2 cellular contexts compared by ENCODE assay signal in genomic region chr3:153215971-153216370, GRCh38.
TF ChIP-seq lines count a peak whose summit lies in the region.

No MANE protein-coding gene starts in this region.

TF ChIP-seq in A549, 52 proteins besides CTCF, POLR2A, EP300 and RAD21:
- TF ChIP-seq CHD2 (IDR thresholded peaks at IDR 0.05; ENCODE audit: low read length, partially characterized antibody) = no peak
- no peak for TF ChIP-seq SMC3 (IDR thresholded peaks at IDR 0.05)
- no peak for TF ChIP-seq HMGXB4 (CRISPR knock-in tag; IDR thresholded peaks at IDR 0.05; ENCODE audit: borderline replicate concordance)
- TF ChIP-seq USF2 (IDR thresholded peaks at IDR 0.05) = no peak
- no peak for TF ChIP-seq JUNB (IDR thresholded peaks at IDR 0.05)
- no peak for TF ChIP-seq EHF (CRISPR knock-in tag; IDR thresholded peaks at IDR 0.05)
- TF ChIP-seq EHMT2 (IDR thresholded peaks at IDR 0.05; ENCODE audit: low read depth) = no peak
- no peak for TF ChIP-seq ZSCAN20 (CRISPR knock-in tag; IDR thresholded peaks at IDR 0.05)
- TF ChIP-seq ATOH8 (CRISPR knock-in tag; IDR thresholded peaks at IDR 0.05; ENCODE audit: low read depth) = no peak
- no peak for TF ChIP-seq MAZ (IDR thresholded peaks at IDR 0.05; ENCODE audit: borderline replicate concordance, low read depth, low read length)
- TF ChIP-seq BHLHE40 (IDR thresholded peaks at IDR 0.05; ENCODE audit: low read depth, low read length) = no peak
- no peak for TF ChIP-seq FOSL2 (IDR thresholded peaks at IDR 0.05)
- TF ChIP-seq FOSL2 (CRISPR knock-in tag; IDR thresholded peaks at IDR 0.05) = no peak
- TF ChIP-seq HOXA7 (CRISPR knock-in tag; IDR thresholded peaks at IDR 0.05) = no peak
- no peak for TF ChIP-seq ELK1 (IDR thresholded peaks at IDR 0.05; ENCODE audit: low read depth, low read length)

TF ChIP-seq in endothelial cell of umbilical vein, 7 proteins besides CTCF, POLR2A, EP300 and RAD21:
- no peak for TF ChIP-seq FOS (IDR thresholded peaks at IDR 0.05; ENCODE audit: borderline replicate concordance, insufficient read depth, low read length)
- no peak for TF ChIP-seq MAX (IDR thresholded peaks at IDR 0.05; ENCODE audit: insufficient read depth, insufficient read length)
- TF ChIP-seq JUN (IDR thresholded peaks at IDR 0.05; ENCODE audit: borderline replicate concordance, insufficient read depth, insufficient read length, low read depth) = no peak
- no peak for TF ChIP-seq EZH2 (IDR thresholded peaks at IDR 0.05; ENCODE audit: borderline replicate concordance, low read depth, low read length, severe bottlenecking)
- no peak for TF ChIP-seq POLR2AphosphoS5 (IDR thresholded peaks at IDR 0.05; ENCODE audit: insufficient read depth, low read depth, low read length)
- no peak for TF ChIP-seq GATA2 (IDR thresholded peaks at IDR 0.05; ENCODE audit: insufficient read depth, insufficient read length, low read depth, low read length)
- TF ChIP-seq MYC (IDR thresholded peaks at IDR 0.05; ENCODE audit: low read depth, low read length) = no peak
